Comparison of ENCODE assay signal across 1 cellular context in the genomic region with DNA sequence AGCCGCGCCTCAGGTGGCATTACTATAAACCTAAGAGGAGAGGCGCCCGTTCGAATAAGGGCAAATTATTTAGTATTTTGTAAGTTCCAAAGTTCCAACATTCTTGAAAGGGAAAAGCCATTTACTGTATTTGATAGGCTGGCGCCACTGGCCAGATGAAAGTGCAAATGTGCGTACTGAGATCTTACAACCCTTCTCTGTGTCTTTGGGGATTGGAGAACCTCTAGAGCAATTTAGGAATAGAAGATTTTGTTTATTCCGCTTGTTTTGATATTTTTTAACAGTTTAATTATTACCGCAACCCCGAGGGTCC.
TF ChIP-seq lines count a peak whose summit lies in the region.

No MANE protein-coding gene starts in this region.

TF ChIP-seq in H1, 55 proteins besides CTCF, POLR2A, EP300 and RAD21 (continued from another document):
- TF ChIP-seq RFX5 (IDR thresholded peaks at IDR 0.05; ENCODE audit: borderline replicate concordance, low read depth, low read length) (no peak), TBP (IDR thresholded peaks at IDR 0.05; ENCODE audit: low read depth, low read length) (no peak), JUN (IDR thresholded peaks at IDR 0.05; ENCODE audit: low read depth, low read length) (no peak), POU5F1 (IDR thresholded peaks at IDR 0.05; ENCODE audit: low read depth, low read length) (no peak), BCL11A (IDR thresholded peaks at IDR 0.05; ENCODE audit: low read depth in 2 of 2, low read length in 2 of 2) (no peak), POLR2AphosphoS5 (IDR thresholded peaks at IDR 0.05; ENCODE audit: low read depth, low read length) (no peak)
